ENCODE assay signal across 22 cellular contexts in the genomic region with DNA sequence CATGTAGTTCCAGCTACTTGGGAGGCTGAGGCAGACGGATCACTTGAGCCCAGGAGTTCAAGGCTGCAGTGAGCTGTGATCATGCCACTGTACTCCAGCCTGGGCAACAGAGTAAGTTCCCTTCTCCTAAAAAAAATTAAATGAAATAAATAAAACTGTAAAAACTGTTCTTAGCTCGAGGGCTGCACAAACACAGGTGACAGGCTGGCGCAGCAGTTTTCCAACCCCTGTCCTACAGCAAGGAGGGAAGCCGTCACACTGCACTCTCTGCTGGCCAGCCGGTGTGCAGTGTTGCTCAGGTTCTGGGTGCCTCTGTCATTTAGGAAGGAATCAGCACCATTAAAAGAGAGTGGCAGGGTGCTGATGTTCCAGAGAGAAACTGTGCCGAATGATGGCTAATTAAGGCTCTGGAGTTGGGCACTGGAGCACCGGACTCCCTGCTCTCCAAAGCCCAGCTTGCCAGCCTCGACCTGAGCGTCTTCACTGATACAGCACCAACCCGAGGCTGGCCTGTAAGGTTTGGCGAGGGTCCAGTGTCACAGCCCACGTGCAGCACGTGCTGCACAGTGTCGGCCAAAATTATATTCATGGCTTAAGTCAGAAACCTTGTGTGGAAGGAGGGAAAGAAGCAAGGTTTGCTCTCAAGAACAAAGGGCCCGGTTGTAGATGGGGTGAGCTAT. TPM values are rescaled to one million over a fixed set of nuclear protein-coding genes. Genes with fewer than 3 reads are reported as not detected.
A peak's percentile ranks its signal among the peaks of the same experiment; 100 is the strongest.
DNase-seq lines count a peak whose midpoint lies in the region; ATAC-seq, FAIRE-seq and TF ChIP-seq lines count a peak whose summit lies in the region.
"Had no signal": no experiment of that assay in that cellular context is flagged by ENCODE, and none has a peak within 500 bp of the region (broad histone marks: within the 10 kb centered on the region; RNA-seq: fewer than 3 reads in every experiment).

No MANE protein-coding gene starts in this region.

- in situ Hi-C loops in Panc1 (cut with HindIII; ENCODE audit: low pct_unique_long_range_greater_than_20kb, low sequenced_read_pairs) = no loop called here
- in situ Hi-C loops in K562 (cut with MboI) = no loop called here

- H3K4me3 ChIP-seq in left ventricle myocardium inferior = no peak overlapping the region
- H3K4me3 ChIP-seq in Panc1 (ENCODE audit: low read depth in 2 of 2, low read length in 2 of 2) = no peak overlapping the region
- H3K4me3 ChIP-seq in K562 = no peak overlapping the region
- H3K4me3 ChIP-seq: A549; BLaER1 treated with 17β-estradiol and CSF1 and Interleukin-3, amounts not matched to agents 10 nM and 100 nM; HAP-1 had no signal

- BruUV-seq in Panc1 (replicated peaks; lab: Mats Ljungman, UMichigan) (no TSS peak), K562 (replicated peaks; lab: Mats Ljungman, UMichigan) (no TSS peak)

- H3K36me3 ChIP-seq in left ventricle myocardium inferior (no peaks in the 10 kb centered on the region), Panc1 (ENCODE audit: control insufficient read depth, insufficient read depth, low read length) (no peaks in the 10 kb centered on the region), K562 (ENCODE audit: control insufficient read depth, insufficient read depth, low read length) (no peaks in the 10 kb centered on the region; the same call in 2 of the 3 replicates)
- H3K36me3 ChIP-seq: BE2C, HAP-1 had no signal

- H3K4me2 ChIP-seq in K562 (ENCODE audit: insufficient read depth, low read length) = no peak overlapping the region
- H3K4me2 ChIP-seq: A549 had no signal

- CTCF ChIA-PET in Panc1 (lab: Charles Lee) = no interaction called here
- CTCF ChIA-PET in K562 (lab: Yijun Ruan, JAX; ENCODE audit: low intra/inter-chr PET ratio) = no interaction called here

- no peak overlapping the region for H3K9ac ChIP-seq in K562 (ENCODE audit: insufficient read depth in 1 of 2, low read depth in 2 of 2, low read length in 2 of 2)
- H3K9ac ChIP-seq: BLaER1 treated with 17β-estradiol and CSF1 and Interleukin-3, amounts not matched to agents 10 nM and 100 nM had no signal

- no peaks in the 10 kb centered on the region for H3K27me3 ChIP-seq in left ventricle myocardium inferior (ENCODE audit: low read depth)
- no peaks in the 10 kb centered on the region for H3K27me3 ChIP-seq in Panc1 (ENCODE audit: control insufficient read depth, insufficient read depth, low read length)
- no peaks in the 10 kb centered on the region for H3K27me3 ChIP-seq in K562 (ENCODE audit: control insufficient read depth in 2 of 2, insufficient read depth in 2 of 2, low read length in 2 of 2)
- H3K27me3 ChIP-seq: BE2C; BLaER1 treated with 17β-estradiol and CSF1 and Interleukin-3, amounts not matched to agents 10 nM and 100 nM had no signal

- no peaks in the 10 kb centered on the region for H3K79me2 ChIP-seq in K562 (ENCODE audit: control insufficient read depth, insufficient read depth, low read length)

- peak; percentile 12 for DNase-seq in left ventricle myocardium inferior
- no peak for DNase-seq in cardiac septum (ENCODE audit: low spot score)
- DNase-seq in Panc1 (ENCODE audit: low read depth, low spot score) = no peak
- no peak for DNase-seq in K562 (ENCODE audit: extremely low read depth in 1 of 4, low spot score in 3 of 4)
- no peak for DNase-seq in middle frontal gyrus (ENCODE audit: extremely low spot score, low spot score)
- DNase-seq: 8988T; ACHN; AML-193; BE2C; CD4-positive, alpha-beta T cell; CD8-positive, alpha-beta memory T cell; DMS53; GF-D8; GOT3; HFFc6 had no signal

- H4K20me1 ChIP-seq in K562 (replicated peaks; ENCODE audit: control insufficient read depth, insufficient read depth, low read length) = peaks cover 4% of the 10 kb centered on the region; the same call in 1 of the 2 replicates

- H3K4me1 ChIP-seq in left ventricle myocardium inferior (peaks cover 33% of the 10 kb centered on the region), Panc1 (ENCODE audit: control insufficient read depth, insufficient read depth, low read length) (no peaks in the 10 kb centered on the region), K562 (replicated peaks in 1 of 2; ENCODE audit: control insufficient read depth in 2 of 2, insufficient read depth in 2 of 2, low read length in 2 of 2) (peaks cover 0 to 3% of the 10 kb centered on the region in 2 experiments; a peak in 2 of 5 replicates)
- H3K4me1 ChIP-seq: A549, BE2C, HAP-1 had no signal

- no peaks in the 10 kb centered on the region for H3K9me3 ChIP-seq in left ventricle myocardium inferior (replicated peaks)
- H3K9me3 ChIP-seq in Panc1 (ENCODE audit: control insufficient read depth, insufficient read depth, low read depth, low read length) = no peaks in the 10 kb centered on the region
- no peaks in the 10 kb centered on the region for H3K9me3 ChIP-seq in K562 (replicated peaks; ENCODE audit: control insufficient read depth, insufficient read depth, low read depth, low read length)
- H3K9me3 ChIP-seq: A549, BE2C, HAP-1 had no signal

- 42% methylated on average over 15 of the region's 15 CpGs for WGBS in K562 (ENCODE audit: insufficient coverage, low coverage, missing lambda C conversion rate)

- TF ChIP-seq RAD21 in K562 (CRISPR knock-in tag; conservative IDR thresholded peaks at IDR 0.05 in 1 of 2, IDR thresholded peaks at IDR 0.05 in 1 of 2) = no peak

- H2AFZ ChIP-seq in K562 (ENCODE audit: low read depth, low read length) = no peak overlapping the region

- no peaks in the 10 kb centered on the region for H3K9me1 ChIP-seq in K562 (ENCODE audit: control insufficient read depth, insufficient read depth, low read length)

- TF ChIP-seq EP300 in K562 (IDR thresholded peaks at IDR 0.05; ENCODE audit: low read length) = no peak

- intact Hi-C loops in left ventricle myocardium inferior (cut with micrococcal nuclease) (no loop called here), cardiac septum (cut with DNase I) (no loop called here), Panc1 (cut with micrococcal nuclease; ENCODE audit: unreplicated experiment) (no loop called here), K562 (cut with micrococcal nuclease) (no loop called here)

- POLR2A ChIA-PET in Panc1 (lab: Charles Lee) (interaction anchor here (0.7 kb wide), 1 partner anchor 30 kb away, joined by 6 read pairs; no protein-coding TSS in a partner anchor), K562 (lab: Yijun Ruan, JAX) (no interaction called here)

- TF ChIP-seq CTCF in left ventricle myocardium inferior (IDR thresholded peaks at IDR 0.05; ENCODE audit: borderline replicate concordance) (no peak), Panc1 (IDR thresholded peaks at IDR 0.05) (no peak), K562 (IDR thresholded peaks at IDR 0.05 in 2 of 3, conservative IDR thresholded peaks at IDR 0.05 in 1 of 3; ENCODE audit: insufficient read depth in 2 of 3, low read depth in 1 of 3, low read length in 3 of 3) (no peak)

- no peak for TF ChIP-seq POLR2A in K562 (conservative IDR thresholded peaks at IDR 0.05)

- no peak for FAIRE-seq in K562 (lab: Jason Lieb, UNC)
- FAIRE-seq: A549, GM12891, GM18507, H54 had no signal

- H3K27ac ChIP-seq in left ventricle myocardium inferior (replicated peaks) (peak overlapping the region; percentile 41), Panc1 (ENCODE audit: low read length) (no peak overlapping the region), K562 (ENCODE audit: extremely low read depth, low read depth, low read length) (no peak overlapping the region)
- H3K27ac ChIP-seq: A549; BLaER1 treated with 17β-estradiol and CSF1 and Interleukin-3, amounts not matched to agents 10 nM and 100 nM had no signal

- ATAC-seq in Panc1 (peak; percentile 36; the same call in 1 of the 2 replicates), K562 (no peak), GM19397 (IDR thresholded peaks at IDR 0.05; ENCODE audit: unreplicated experiment) (no peak)
- ATAC-seq: A549 had no signal

RNA-seq across cellular contexts. Expression of a gene that starts 26.4 kb away (rescaled TPM):
- total RNA-seq in left ventricle myocardium inferior = 31.0 TPM
- total RNA-seq in cardiac septum = 19.3 TPM
- total RNA-seq in Panc1 (2021; ENCODE audit: unreplicated experiment) = 27.6 TPM
- 27.2 TPM for polyA plus RNA-seq in Panc1 (2012; ENCODE audit: insufficient read length)
- 23.9 and 48.7 TPM in 2 replicates for total RNA-seq in K562 (2011; cell fraction: chromatin; rRNA removed; ENCODE audit: low replicate concordance)
- 31.2 and 38.0 TPM in 2 replicates for total RNA-seq in K562 (2011; cell fraction: nucleolus; rRNA removed)
- 23.7 and 24.4 TPM in 2 replicates for total RNA-seq in K562 (2011; cell fraction: nucleoplasm; rRNA removed)
- 4.0 and 11.1 TPM in 2 replicates for total RNA-seq in K562 (2014; rRNA removed)
- total RNA-seq in K562 (2014; rRNA removed; fragmentation: Illumina TruSeq; extraction: Trizol) = 7.1 and 7.2 TPM in 2 replicates
- total RNA-seq in K562 (2015; rRNA removed; fragmentation: Illumina TruSeq; extraction: Trizol) = 6.1 and 6.4 TPM in 2 replicates
- 14.7 and 15.8 TPM in 2 replicates for total RNA-seq in K562 (2021)
- polyA plus RNA-seq in K562 (2011; rRNA removed) = 5.8 and 7.4 TPM in 2 replicates
- 3.5 and 7.3 TPM in 2 replicates for polyA plus RNA-seq in K562 (2011; cell fraction: cytosol; rRNA removed)
- polyA plus RNA-seq in K562 (2011; cell fraction: nucleus; rRNA removed) = 19.8 and 26.0 TPM in 2 replicates
- 11.8 and 15.5 TPM in 2 replicates for polyA plus RNA-seq in K562 (2012)
- polyA plus RNA-seq in K562 (2014; fragmentation: Illumina TruSeq; extraction: Trizol) = 8.1 and 8.2 TPM in 2 replicates
- polyA plus RNA-seq in K562 (2014; fragmentation: Nextera tagmentation; extraction: Ambion mirVana) = 1 to 10 TPM; 1.8 to 2.4 TPM
- 8.3 and 10.8 TPM in 2 replicates for polyA plus RNA-seq in K562 (2014; rRNA removed)
- polyA minus RNA-seq in K562 (2011; rRNA and poly(A)+ RNA removed) = 2.0 and 5.5 TPM in 2 replicates
- polyA minus RNA-seq in K562 (2011; cell fraction: cytosol; rRNA and poly(A)+ RNA removed) = 3.7 and 4.5 TPM in 2 replicates
- polyA minus RNA-seq in K562 (2011; cell fraction: nucleus; rRNA and poly(A)+ RNA removed) = 13.6 and 16.0 TPM in 2 replicates

RNA-seq across cellular contexts. Expression of a gene that starts 27.1 kb away (rescaled TPM):
- total RNA-seq in left ventricle myocardium inferior = 3.7 TPM
- 6.6 TPM for total RNA-seq in cardiac septum
- total RNA-seq in Panc1 (2021; ENCODE audit: unreplicated experiment) = 20.1 TPM
- polyA plus RNA-seq in Panc1 (2012; ENCODE audit: insufficient read length) = 20.8 TPM
- 82.6 and 164 TPM in 2 replicates for total RNA-seq in K562 (2011; cell fraction: chromatin; rRNA removed; ENCODE audit: low replicate concordance)
- 73.7 and 83.2 TPM in 2 replicates for total RNA-seq in K562 (2011; cell fraction: nucleolus; rRNA removed)
- total RNA-seq in K562 (2011; cell fraction: nucleoplasm; rRNA removed) = 59.2 and 65.8 TPM in 2 replicates
- total RNA-seq in K562 (2014; rRNA removed) = 10.5 and 11.0 TPM in 2 replicates
- total RNA-seq in K562 (2014; rRNA removed; fragmentation: Illumina TruSeq; extraction: Trizol) = 3.3 and 4.8 TPM in 2 replicates
- total RNA-seq in K562 (2015; rRNA removed; fragmentation: Illumina TruSeq; extraction: Trizol) = 6.2 and 6.9 TPM in 2 replicates
- 23.3 and 26.2 TPM in 2 replicates for total RNA-seq in K562 (2021)
- polyA plus RNA-seq in K562 (2011; rRNA removed) = 6.7 and 9.8 TPM in 2 replicates
- 4.6 and 7.6 TPM in 2 replicates for polyA plus RNA-seq in K562 (2011; cell fraction: cytosol; rRNA removed)
- 71.9 and 106 TPM in 2 replicates for polyA plus RNA-seq in K562 (2011; cell fraction: nucleus; rRNA removed)
- polyA plus RNA-seq in K562 (2012) = 12.4 and 19.3 TPM in 2 replicates
- polyA plus RNA-seq in K562 (2014; fragmentation: Illumina TruSeq; extraction: Trizol) = 9.6 and 10.4 TPM in 2 replicates
- under 1 TPM; 0.52 to 0.77 TPM for polyA plus RNA-seq in K562 (2014; fragmentation: Nextera tagmentation; extraction: Ambion mirVana)
- polyA plus RNA-seq in K562 (2014; rRNA removed) = 13.9 and 15.3 TPM in 2 replicates
- 7.0 and 7.9 TPM in 2 replicates for polyA minus RNA-seq in K562 (2011; rRNA and poly(A)+ RNA removed)
- 10.7 and 12.6 TPM in 2 replicates for polyA minus RNA-seq in K562 (2011; cell fraction: cytosol; rRNA and poly(A)+ RNA removed)
- polyA minus RNA-seq in K562 (2011; cell fraction: nucleus; rRNA and poly(A)+ RNA removed) = 31.6 and 34.4 TPM in 2 replicates
